8 cellular contexts compared by ENCODE assay signal in the genomic region with DNA sequence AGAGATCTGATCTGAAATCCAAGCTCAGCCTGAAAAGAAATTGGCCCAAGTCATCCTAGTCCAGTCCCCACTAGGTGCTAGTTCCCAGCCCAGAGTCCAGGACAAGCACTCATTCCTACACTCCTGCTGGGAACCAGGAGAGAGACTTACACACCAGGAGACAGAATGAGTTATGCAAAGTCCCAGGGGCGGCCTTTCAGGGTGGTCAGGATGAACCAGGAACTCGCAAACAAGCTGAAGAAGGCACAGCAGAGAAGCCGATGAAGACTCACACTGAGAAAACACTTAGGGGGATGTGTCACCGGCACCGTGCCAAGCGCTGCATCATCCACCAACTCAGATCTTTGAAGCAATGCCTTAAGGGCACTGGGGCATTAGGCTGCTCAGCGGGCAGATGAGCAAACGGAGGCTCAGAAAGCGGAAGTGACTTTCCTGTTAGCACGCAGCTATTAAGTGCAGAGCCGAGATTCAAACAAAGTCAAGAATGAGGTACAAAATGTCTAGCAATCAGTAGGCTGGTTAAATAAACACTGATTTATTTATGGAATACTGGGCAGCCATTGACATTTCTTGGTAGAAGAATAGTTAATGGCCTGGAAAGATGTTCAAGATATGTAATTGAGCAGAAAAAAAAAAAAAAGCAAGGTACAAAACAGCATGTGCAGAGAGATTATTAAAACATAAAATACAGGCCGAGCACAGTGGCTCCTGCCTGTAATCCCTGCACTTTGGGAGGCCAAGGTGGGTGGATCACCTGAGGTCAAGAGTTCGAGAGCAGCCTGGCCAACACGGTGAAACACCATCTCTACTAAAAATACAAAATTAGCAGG.
DNase-seq lines count a peak whose midpoint lies in the region; ATAC-seq and TF ChIP-seq lines count a peak whose summit lies in the region.

No MANE protein-coding gene starts in this region.

- H3K27ac ChIP-seq in right lobe of liver: no peak overlapping the region

- WGBS in right lobe of liver (ENCODE audit: insufficient coverage, low coverage, low lambda C conversion rate, missing lambda C conversion rate): 38% methylated on average over 10 of the region's 14 CpGs

- in situ Hi-C loops in astrocyte of the spinal cord (cut with HindIII; ENCODE audit: low sequenced_read_pairs): no loop called here

- no peaks in the 10 kb centered on the region for H3K36me3 Mint-ChIP-seq in IgD-negative memory B cell
- no peaks in the 10 kb centered on the region for H3K36me3 Mint-ChIP-seq in T-helper 17 cell (ENCODE audit: low read depth)

- ATAC-seq in GM19468 (IDR thresholded peaks at IDR 0.05; ENCODE audit: extremely low read depth, unreplicated experiment) (peak; percentile 41), T-helper 17 cell (peak; percentile 75), right lobe of liver (peak; percentile 36 to 66 (median 50)), HG03045 (IDR thresholded peaks at IDR 0.05; ENCODE audit: unreplicated experiment) (no peak)

- no peak overlapping the region for H3K4me3 ChIP-seq in astrocyte of the spinal cord (ENCODE audit: low read depth, low read length)
- no peak overlapping the region for H3K4me3 ChIP-seq in right lobe of liver

- H3K9me3 ChIP-seq in T-helper 17 cell (ENCODE audit: control insufficient read depth, low read length, poor library complexity, severe bottlenecking) (no peaks in the 10 kb centered on the region), right lobe of liver (no peaks in the 10 kb centered on the region)

- peaks cover 0 to 3% (median 2%) of the 10 kb centered on the region in 3 donors for H3K9me3 Mint-ChIP-seq in IgD-negative memory B cell

- H3K27me3 ChIP-seq in right lobe of liver: no peaks in the 10 kb centered on the region

- H3K36me3 ChIP-seq in right lobe of liver: no peaks in the 10 kb centered on the region

- H3K27ac Mint-ChIP-seq in IgD-negative memory B cell (peak overlapping the region; percentile 36 to 94 (median 65)), T-helper 17 cell (peak overlapping the region; percentile 92)

- H3K4me1 ChIP-seq in right lobe of liver: no peaks in the 10 kb centered on the region

- TF ChIP-seq CTCF in astrocyte of the spinal cord (IDR thresholded peaks at IDR 0.05; ENCODE audit: low read depth, low read length) (no peak), right lobe of liver (IDR thresholded peaks at IDR 0.05) (no peak)

- H3K4me3 Mint-ChIP-seq in IgD-negative memory B cell: peak overlapping the region; percentile 41 to 88 (median 53)
- peak overlapping the region; percentile 81 for H3K4me3 Mint-ChIP-seq in T-helper 17 cell

- intact Hi-C loops in right lobe of liver (cut with DNase I): no loop called here

- TF ChIP-seq POLR2A in right lobe of liver (IDR thresholded peaks at IDR 0.05): no peak

- H3K27me3 Mint-ChIP-seq in IgD-negative memory B cell: peaks cover 2% of the 10 kb centered on the region
- H3K27me3 Mint-ChIP-seq in T-helper 17 cell: no peaks in the 10 kb centered on the region

- DNase-seq in CD1c-positive myeloid dendritic cell (ENCODE audit: extremely low spot score) (peak; percentile 97), T-helper 17 cell (peak in 2 of 3 donors; percentile 46 to 58), astrocyte of the spinal cord (ENCODE audit: low read depth, low spot score) (peak; percentile 97), right lobe of liver (peak in 1 of 3 donors; percentile 51)
- DNase-seq in stimulated activated CD8-positive, alpha-beta memory T cell treated with anti-CD3 and anti-CD28 coated beads, Interleukin-12 subunit alpha, Interleukin-12 subunit beta, amount 100 ng/mL, for 1 hour (ENCODE audit: low read depth): peak; percentile 49

- H3K4me1 Mint-ChIP-seq in IgD-negative memory B cell (peaks cover 21 to 28% (median 26%) of the 10 kb centered on the region in 3 donors), T-helper 17 cell (peaks cover 25% of the 10 kb centered on the region)
